In the genomic region with DNA sequence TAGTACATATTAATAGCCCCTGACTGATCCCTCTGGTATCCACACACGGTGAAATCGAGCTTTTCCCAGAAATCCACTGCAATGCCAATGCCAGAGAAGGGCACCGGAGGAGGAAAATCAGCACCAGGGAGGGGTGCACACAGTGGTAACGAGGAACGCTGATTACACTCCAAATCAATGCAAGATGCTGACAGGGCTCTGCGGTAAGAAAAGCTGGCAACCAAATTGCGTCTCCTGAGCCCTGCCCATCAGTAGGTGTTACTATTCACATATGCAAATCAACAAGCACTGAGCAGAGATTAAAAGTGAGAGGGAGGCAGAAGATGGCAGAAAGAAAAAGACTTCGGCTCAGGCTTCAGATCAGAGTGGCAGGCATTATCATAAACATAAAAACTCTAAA, we compare ENCODE assay signal across 20 cellular contexts.
DNase-seq lines count a peak whose midpoint lies in the region; TF ChIP-seq lines count a peak whose summit lies in the region.
"Had no signal": no experiment of that assay in that cellular context is flagged by ENCODE, and none has a peak within 500 bp of the region (broad histone marks: within the 10 kb centered on the region; RNA-seq: fewer than 3 reads in every experiment).

No MANE protein-coding gene starts in this region.

- intact Hi-C loops in head of caudate nucleus (cut with DNase I): no loop called here
- intact Hi-C loops in OCI-LY7 (cut with micrococcal nuclease; ENCODE audit: unreplicated experiment): no loop called here

- no peaks in the 10 kb centered on the region for H4K20me1 ChIP-seq in OCI-LY7 (ENCODE audit: insufficient read depth, low read length)

- CTCF ChIA-PET in OCI-LY7 (lab: Charles Lee; ENCODE audit: unreplicated experiment): no interaction called here

- no peaks in the 10 kb centered on the region for H3K36me3 ChIP-seq in OCI-LY7 (ENCODE audit: insufficient read depth, low read length)
- H3K36me3 ChIP-seq: HAP-1, SJSA1 had no signal

- H3K4me3 ChIP-seq in OCI-LY7 (ENCODE audit: low read depth, low read length, poor library complexity, severe bottlenecking): no peak overlapping the region
- H3K4me3 ChIP-seq: HAP-1, PC-9, SJSA1 had no signal

- no TSS peak for BruUV-seq in OCI-LY7 (replicated peaks; lab: Mats Ljungman, UMichigan)

- H3K4me1 ChIP-seq in OCI-LY7 (ENCODE audit: insufficient read depth, low read length, poor library complexity, severe bottlenecking): no peaks in the 10 kb centered on the region
- H3K4me1 ChIP-seq: SJSA1 had no signal

- no peaks in the 10 kb centered on the region for H3K79me2 ChIP-seq in OCI-LY7 (ENCODE audit: insufficient read depth, low read depth, low read length)

- H3K27ac ChIP-seq in OCI-LY7 (ENCODE audit: low read depth, low read length, poor library complexity, severe bottlenecking): no peak overlapping the region
- H3K27ac ChIP-seq: HL-60, PC-9, SJSA1 had no signal

- H2AFZ ChIP-seq in OCI-LY7 (ENCODE audit: low read length): no peak overlapping the region
- H2AFZ ChIP-seq: PC-9 had no signal

- H3K9me3 ChIP-seq in OCI-LY7 (ENCODE audit: low read length): no peaks in the 10 kb centered on the region
- H3K9me3 ChIP-seq: HAP-1, SJSA1 had no signal

- peak; percentile 26 for DNase-seq in NAMALWA (ENCODE audit: low spot score)
- DNase-seq in RPMI8226: peak; percentile 22
- peak in 34 of 42 donors; percentile 5 to 77 (median 31) for DNase-seq in head of caudate nucleus
- peak; percentile 40 for DNase-seq in putamen (ENCODE audit: low spot score)
- no peak for DNase-seq in OCI-LY7 (ENCODE audit: low spot score)
- DNase-seq in DMS 273 (lab: John Stamatoyannopoulos, UW; ENCODE audit: unreplicated experiment): no peak
- DNase-seq in stimulated activated naive CD4-positive, alpha-beta T cell treated with Interleukin-2 at 50 U/mL for 16 hours (lab: John Stamatoyannopoulos, UW): no peak
- DNase-seq: ACHN, C1 segment of cervical spinal cord, DMS79, IMR-90, NCI-H1092, NCI-H1436 treated with DMSO at 0.1 percent for 48 hours, NCI-H2029, NCI-H2171, NCI-H774, PC-9 had no signal

- H3K9me2 ChIP-seq in OCI-LY7 (ENCODE audit: insufficient read depth, low read length): no peaks in the 10 kb centered on the region

- POLR2A ChIA-PET in OCI-LY7 (lab: Charles Lee): interaction anchor here (0.6 kb wide), 1 partner anchor 124 kb away, joined by 3 read pairs; no protein-coding TSS in a partner anchor

- no peak for TF ChIP-seq CTCF in OCI-LY7 (conservative IDR thresholded peaks at IDR 0.05; ENCODE audit: low read length)

- no peak overlapping the region for H3K4me2 ChIP-seq in OCI-LY7 (ENCODE audit: low read length)
- H3K4me2 ChIP-seq: PC-9 had no signal

Comparison
In these comparisons a context has a peak if more than half of its experiments do, and no peak if none do; other contexts are left out.
1. DNase-seq: peak in NAMALWA (single experiment), RPMI8226 (single experiment), head of caudate nucleus (34 of 42) and putamen (single experiment); none in OCI-LY7 (single experiment), DMS 273 (single experiment) and stimulated activated naive CD4-positive, alpha-beta T cell treated with Interleukin-2 at 50 U/mL for 16 hours (single experiment).